In the genomic region with DNA sequence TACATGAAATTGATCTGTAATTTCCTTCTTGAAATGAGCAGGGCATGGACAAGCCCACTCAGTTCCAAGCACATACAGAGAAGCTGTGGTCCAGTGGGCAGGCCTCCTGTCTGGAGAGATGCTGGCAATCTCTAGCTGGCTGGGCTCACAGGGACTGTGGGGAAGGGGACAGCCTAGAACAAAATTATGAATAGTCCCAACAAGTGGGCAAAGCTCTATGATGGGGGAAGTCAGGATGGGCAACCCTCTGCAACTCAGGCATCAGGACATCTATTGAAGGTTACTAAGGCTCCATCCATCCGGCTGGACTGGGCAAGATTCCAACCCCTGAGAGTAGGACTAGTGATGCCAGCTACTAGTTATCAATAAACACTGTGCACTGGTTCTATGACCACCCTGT, we compare ENCODE assay signal across 17 cellular contexts. TPM values are rescaled to one million over a fixed set of nuclear protein-coding genes. Genes with fewer than 3 reads are reported as not detected.
DNase-seq lines count a peak whose midpoint lies in the region; ATAC-seq lines count a peak whose summit lies in the region.
"Had no signal": no experiment of that assay in that cellular context is flagged by ENCODE, and none has a peak within 500 bp of the region (broad histone marks: within the 10 kb centered on the region; RNA-seq: fewer than 3 reads in every experiment).

No MANE protein-coding gene starts in this region.

- DNase-seq in activated CD8-positive, alpha-beta memory T cell treated with anti-CD3 and anti-CD28 coated beads, Interleukin-2, amount 50 U/mL, for 48 hours: peak; percentile 26
- DNase-seq in activated CD8-positive, alpha-beta memory T cell treated with anti-CD3 and anti-CD28 coated beads, Interleukin-2, amount 50 U/mL, for 4 hours: no peak
- DNase-seq in CD4-positive, alpha-beta memory T cell: no peak
- DNase-seq in naive thymus-derived CD8-positive, alpha-beta T cell: no peak
- no peak for DNase-seq in T-helper 2 cell treated with Interferon-gamma antibody and Interleukin-4, amounts not matched to agents 5 μg/mL and 100 μg/mL, for 36 hours (ENCODE audit: low spot score)
- no peak for DNase-seq in MG63
- DNase-seq: 8988T; NCI-H1092; NCI-H226; NCI-H526; NK-92 treated with Interleukin-12 subunit alpha and Interleukin-12 subunit beta, amount 100 ng/mL, for 24 hours; PC-3 had no signal

- H3K27ac ChIP-seq in CD4-positive, alpha-beta memory T cell (ENCODE audit: low read depth, low read length): no peak overlapping the region
- H3K27ac ChIP-seq: BLaER1 had no signal

- peaks cover 0 to 17% of the 10 kb centered on the region in 2 donors for H3K36me3 Mint-ChIP-seq in CD4-positive, alpha-beta memory T cell
- no peaks in the 10 kb centered on the region for H3K36me3 Mint-ChIP-seq in activated T-helper 17 cell treated with anti-CD3 and anti-CD28 coated beads, Interleukin-2, amount 50 U/mL, for 72 hours (ENCODE audit: low read depth)
- peaks cover 0 to 10% (median 2%) of the 10 kb centered on the region in 3 donors for H3K36me3 Mint-ChIP-seq in naive thymus-derived CD8-positive, alpha-beta T cell
- peaks cover 21% of the 10 kb centered on the region for H3K36me3 Mint-ChIP-seq in T-helper 2 cell treated with Interferon-gamma antibody and Interleukin-4, amounts not matched to agents 5 μg/mL and 100 μg/mL, for 36 hours (ENCODE audit: low read depth)

- H3K27me3 Mint-ChIP-seq in CD4-positive, alpha-beta memory T cell: no peaks in the 10 kb centered on the region
- no peaks in the 10 kb centered on the region for H3K27me3 Mint-ChIP-seq in activated T-helper 17 cell treated with anti-CD3 and anti-CD28 coated beads, Interleukin-2, amount 50 U/mL, for 72 hours
- no peaks in the 10 kb centered on the region for H3K27me3 Mint-ChIP-seq in naive thymus-derived CD8-positive, alpha-beta T cell
- H3K27me3 Mint-ChIP-seq in T-helper 2 cell treated with Interferon-gamma antibody and Interleukin-4, amounts not matched to agents 5 μg/mL and 100 μg/mL, for 36 hours (ENCODE audit: low read depth): no peaks in the 10 kb centered on the region

- no peak for ATAC-seq in activated T-helper 17 cell treated with anti-CD3 and anti-CD28 coated beads, Interleukin-2, amount 50 U/mL, for 72 hours (replicated peaks)
- ATAC-seq in naive thymus-derived CD8-positive, alpha-beta T cell: no peak
- no peak for ATAC-seq in HG03139 (IDR thresholded peaks at IDR 0.05; ENCODE audit: unreplicated experiment)
- ATAC-seq: GM12878, HCT116, PC-3 had no signal

- peak overlapping the region in 4 of 7 donors; percentile 23 to 87 (median 71) for H3K27ac Mint-ChIP-seq in CD4-positive, alpha-beta memory T cell
- H3K27ac Mint-ChIP-seq in activated T-helper 17 cell treated with anti-CD3 and anti-CD28 coated beads, Interleukin-2, amount 50 U/mL, for 72 hours: peak overlapping the region; percentile 34
- peak overlapping the region in 9 of 10 donors; percentile 46 to 87 (median 73) for H3K27ac Mint-ChIP-seq in naive thymus-derived CD8-positive, alpha-beta T cell
- H3K27ac Mint-ChIP-seq in T-helper 2 cell treated with Interferon-gamma antibody and Interleukin-4, amounts not matched to agents 5 μg/mL and 100 μg/mL, for 36 hours: no peak overlapping the region

- CTCF ChIA-PET in CD4-positive, alpha-beta memory T cell (lab: Charles Lee; ENCODE audit: partially characterized antibody): interaction anchor here (1.4 kb wide), 1 partner anchor 20 kb away, joined by 3 read pairs; no protein-coding TSS in a partner anchor

- H3K4me1 ChIP-seq in CD4-positive, alpha-beta memory T cell (ENCODE audit: insufficient read depth, low read length): peaks cover 35% of the 10 kb centered on the region

- H3K9me3 ChIP-seq in CD4-positive, alpha-beta memory T cell (ENCODE audit: control insufficient read depth in 1 of 2, low read length in 2 of 2): no peaks in the 10 kb centered on the region
- H3K9me3 ChIP-seq in MG63: no peaks in the 10 kb centered on the region
- H3K9me3 ChIP-seq: BLaER1 had no signal

- intact Hi-C loops in CD4-positive, alpha-beta memory T cell (cut with micrococcal nuclease): no loop called here

- POLR2A ChIA-PET in CD4-positive, alpha-beta memory T cell (lab: Charles Lee; ENCODE audit: partially characterized antibody): interaction anchor here (1.1 to 4.4 kb wide), 2 partner anchors 20 to 32 kb away, joined by 6 to 25 read pairs; no protein-coding TSS in a partner anchor
- POLR2A ChIA-PET in naive thymus-derived CD8-positive, alpha-beta T cell (lab: Charles Lee): interaction anchor here (1.0 to 1.2 kb wide), 3 partner anchors 13 to 21 kb away, joined by 4 read pairs; no protein-coding TSS in a partner anchor

- H3K4me1 Mint-ChIP-seq in CD4-positive, alpha-beta memory T cell: peaks cover 41 to 78% (median 56%) of the 10 kb centered on the region in 4 donors
- H3K4me1 Mint-ChIP-seq in activated T-helper 17 cell treated with anti-CD3 and anti-CD28 coated beads, Interleukin-2, amount 50 U/mL, for 72 hours: peaks cover 22% of the 10 kb centered on the region
- H3K4me1 Mint-ChIP-seq in naive thymus-derived CD8-positive, alpha-beta T cell: peaks cover 44 to 71% (median 64%) of the 10 kb centered on the region in 4 donors
- H3K4me1 Mint-ChIP-seq in T-helper 2 cell treated with Interferon-gamma antibody and Interleukin-4, amounts not matched to agents 5 μg/mL and 100 μg/mL, for 36 hours (ENCODE audit: low read depth): peaks cover 36% of the 10 kb centered on the region

- H3K4me3 Mint-ChIP-seq in CD4-positive, alpha-beta memory T cell: no peak overlapping the region
- no peak overlapping the region for H3K4me3 Mint-ChIP-seq in activated T-helper 17 cell treated with anti-CD3 and anti-CD28 coated beads, Interleukin-2, amount 50 U/mL, for 72 hours
- H3K4me3 Mint-ChIP-seq in naive thymus-derived CD8-positive, alpha-beta T cell: no peak overlapping the region
- no peak overlapping the region for H3K4me3 Mint-ChIP-seq in T-helper 2 cell treated with Interferon-gamma antibody and Interleukin-4, amounts not matched to agents 5 μg/mL and 100 μg/mL, for 36 hours

- no peaks in the 10 kb centered on the region for H3K27me3 ChIP-seq in CD4-positive, alpha-beta memory T cell (ENCODE audit: insufficient read depth, low read length)
- H3K27me3 ChIP-seq in MG63: no peaks in the 10 kb centered on the region
- H3K27me3 ChIP-seq: BLaER1 had no signal

- H3K9me3 Mint-ChIP-seq in CD4-positive, alpha-beta memory T cell: peaks cover 0 to 1% (median 0%) of the 10 kb centered on the region in 8 donors
- H3K9me3 Mint-ChIP-seq in activated T-helper 17 cell treated with anti-CD3 and anti-CD28 coated beads, Interleukin-2, amount 50 U/mL, for 72 hours: no peaks in the 10 kb centered on the region
- H3K9me3 Mint-ChIP-seq in naive thymus-derived CD8-positive, alpha-beta T cell: no peaks in the 10 kb centered on the region
- H3K9me3 Mint-ChIP-seq in T-helper 2 cell treated with Interferon-gamma antibody and Interleukin-4, amounts not matched to agents 5 μg/mL and 100 μg/mL, for 36 hours: no peaks in the 10 kb centered on the region

- no peaks in the 10 kb centered on the region for H3K36me3 ChIP-seq in CD4-positive, alpha-beta memory T cell (ENCODE audit: insufficient read depth, low read length)
- H3K36me3 ChIP-seq in MG63: no peaks in the 10 kb centered on the region

- no peak overlapping the region for H3K4me3 ChIP-seq in CD4-positive, alpha-beta memory T cell (ENCODE audit: low read length in 2 of 2)
- H3K4me3 ChIP-seq in MG63: no peak overlapping the region
- H3K4me3 ChIP-seq: BLaER1, GM12878 had no signal

RNA-seq across cellular contexts. Expression of gene TRERF1, which starts 40.9 kb away (rescaled TPM):
- 10 to 100 TPM; 25.9 to 28.3 TPM for total RNA-seq in CD4-positive, alpha-beta memory T cell
- polyA plus RNA-seq in CD4-positive, alpha-beta memory T cell: 1 to 10 TPM; 1.1 to 8.8 TPM
- total RNA-seq in activated T-helper 17 cell treated with anti-CD3 and anti-CD28 coated beads, Interleukin-2, amount 50 U/mL, for 72 hours: 10 to 100 TPM; 16.6 to 32.4 TPM
- 10 to 100 TPM; 17.5 to 18.2 TPM for total RNA-seq in naive thymus-derived CD8-positive, alpha-beta T cell
- polyA plus RNA-seq in naive thymus-derived CD8-positive, alpha-beta T cell: 1 to 10 TPM; 3.8 to 7.1 (median 5.4) TPM
- 2.1 TPM in 2 replicates for total RNA-seq in MG63 (2014; rRNA removed; shearing (Covaris generic); ENCODE audit: low replicate concordance)
